ENCODE assay signal across 17 cellular contexts in the genomic region with DNA sequence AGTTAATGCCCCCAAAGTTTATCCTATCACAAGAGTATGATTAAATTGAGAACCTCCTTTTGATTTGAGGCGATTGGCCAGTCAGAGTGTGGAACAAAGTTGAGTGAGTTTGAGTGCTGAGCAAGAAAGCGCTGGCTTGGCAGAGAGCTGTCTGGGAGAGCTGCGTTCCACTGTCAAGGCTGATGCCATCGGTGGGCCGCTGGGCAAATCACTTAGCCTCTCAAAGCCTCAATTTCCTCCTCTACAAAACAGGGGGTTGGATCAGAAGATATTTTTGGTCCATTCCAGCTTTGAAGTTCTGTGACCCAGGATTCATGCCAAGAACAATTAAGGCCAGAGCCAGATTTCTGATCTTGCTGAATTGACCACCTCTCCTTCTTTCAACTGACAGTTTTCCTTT.
DNase-seq lines count a peak whose midpoint lies in the region; ATAC-seq and TF ChIP-seq lines count a peak whose summit lies in the region.
"Had no signal": no experiment of that assay in that cellular context is flagged by ENCODE, and none has a peak within 500 bp of the region (broad histone marks: within the 10 kb centered on the region; RNA-seq: fewer than 3 reads in every experiment).

No MANE protein-coding gene starts in this region.

- H3K36me3 Mint-ChIP-seq in MCF 10A (ENCODE audit: insufficient read depth, unreplicated experiment): no peaks in the 10 kb centered on the region
- H3K36me3 Mint-ChIP-seq: CD14-positive monocyte had no signal

- H3K4me1 ChIP-seq in breast epithelium (no peaks in the 10 kb centered on the region), ascending aorta (peaks cover 3 to 18% of the 10 kb centered on the region in 2 donors), tibial artery (peaks cover 0 to 36% (median 5%) of the 10 kb centered on the region in 4 donors)

- H3K4me3 ChIP-seq in breast epithelium (peak overlapping the region in 2 of 3 donors; percentile 16 to 45), ascending aorta (peak overlapping the region in 1 of 2 donors; percentile 40), tibial artery (peak overlapping the region; percentile 14 to 40)
- H3K4me3 ChIP-seq: SK-N-MC had no signal

- no TSS peak for BruUV-seq in MCF 10A (replicated peaks; lab: Mats Ljungman, UMichigan)

- CTCF ChIA-PET in MCF 10A (lab: Yijun Ruan, JAX): interaction anchor here (1.4 kb wide), 1 partner anchor 12 kb away, joined by 5 read pairs; no protein-coding TSS in a partner anchor

- POLR2A ChIA-PET in MCF 10A (lab: Yijun Ruan, JAX): no interaction called here

- no peak overlapping the region for H3K27ac Mint-ChIP-seq in MCF 10A (ENCODE audit: low read depth, unreplicated experiment)

- H3K27me3 ChIP-seq in breast epithelium: no peaks in the 10 kb centered on the region
- no peaks in the 10 kb centered on the region for H3K27me3 ChIP-seq in ascending aorta
- no peaks in the 10 kb centered on the region for H3K27me3 ChIP-seq in tibial artery

- H3K36me3 ChIP-seq in breast epithelium (no peaks in the 10 kb centered on the region), ascending aorta (no peaks in the 10 kb centered on the region), tibial artery (no peaks in the 10 kb centered on the region)

- H3K9me3 Mint-ChIP-seq in MCF 10A (ENCODE audit: unreplicated experiment): no peaks in the 10 kb centered on the region

- intact Hi-C loops in breast epithelium (cut with DNase I; ENCODE audit: low total_unique reads): no loop called here
- intact Hi-C loops in MCF 10A (cut with micrococcal nuclease): no loop called here
- intact Hi-C loops in ascending aorta (cut with DNase I): no loop called here
- intact Hi-C loops in tibial artery (cut with DNase I; ENCODE audit: low total_unique reads): no loop called here

- DNase-seq in breast epithelium (ENCODE audit: low spot score in 2 of 2): no peak
- DNase-seq in MCF 10A (ENCODE audit: unreplicated experiment): no peak
- no peak for DNase-seq in ascending aorta (ENCODE audit: low spot score in 2 of 2)
- peak; percentile 9 for DNase-seq in fibroblast of peridontal ligament (ENCODE audit: extremely low read depth)
- no peak for DNase-seq in tibial artery
- DNase-seq in NCI-H1417 treated with DMSO at 0.1 percent for 48 hours (lab: John Stamatoyannopoulos, UW): no peak
- DNase-seq: 8988T; COR-L47; NCI-H1436 treated with DMSO at 0.1 percent for 48 hours; NCI-H2081; NCI-H524; NK-92 treated with Interleukin-12 subunit alpha and Interleukin-12 subunit beta, amount 100 ng/mL, for 24 hours; OCI-M1 had no signal

- peak overlapping the region; percentile 8 to 9 for H3K27ac ChIP-seq in breast epithelium
- H3K27ac ChIP-seq in ascending aorta: peak overlapping the region; percentile 69 to 76
- H3K27ac ChIP-seq in tibial artery: peak overlapping the region; percentile 60 to 68
- H3K27ac ChIP-seq: SK-N-MC had no signal

- no peak for TF ChIP-seq POLR2A in breast epithelium (IDR thresholded peaks at IDR 0.05)

- H3K4me1 Mint-ChIP-seq in MCF 10A (ENCODE audit: insufficient read depth, unreplicated experiment): no peaks in the 10 kb centered on the region
- H3K4me1 Mint-ChIP-seq: CD14-positive monocyte had no signal

- peaks cover 23% of the 10 kb centered on the region for H3K27me3 Mint-ChIP-seq in MCF 10A (ENCODE audit: insufficient read depth, unreplicated experiment)

- H3K4me3 Mint-ChIP-seq in MCF 10A (ENCODE audit: unreplicated experiment): no peak overlapping the region

- ATAC-seq in HG02798 (IDR thresholded peaks at IDR 0.05; ENCODE audit: poor library complexity, unreplicated experiment): no peak
- no peak for ATAC-seq in activated CD4-positive, CD25-positive, alpha-beta regulatory T cell treated with anti-CD3 and anti-CD28 coated beads, Interleukin-2, amount 50 U/mL, for 24 hours

- H3K9me3 ChIP-seq in breast epithelium (no peaks in the 10 kb centered on the region), ascending aorta (no peaks in the 10 kb centered on the region), tibial artery (no peaks in the 10 kb centered on the region)

- TF ChIP-seq CTCF in breast epithelium (IDR thresholded peaks at IDR 0.05) (no peak), MCF 10A (IDR thresholded peaks at IDR 0.05; ENCODE audit: unreplicated experiment) (no peak), ascending aorta (IDR thresholded peaks at IDR 0.05) (no peak), tibial artery (IDR thresholded peaks at IDR 0.05) (no peak)

Comparison
In these comparisons a context has a peak if more than half of its experiments do, and no peak if none do; other contexts are left out.
1. H3K27ac ChIP-seq: peak in every context shown above with its lines; median percentile 72 in ascending aorta; 64 in tibial artery; 8 in breast epithelium.